1 cellular context compared by ENCODE assay signal in genomic region chr2:134206029-134206428, GRCh38.
TF ChIP-seq lines count a peak whose summit lies in the region.

No MANE protein-coding gene starts in this region.

TF ChIP-seq in HepG2, 621 proteins besides CTCF, POLR2A, EP300 and RAD21 (continued from another document):
- TF ChIP-seq, protein P1, sequence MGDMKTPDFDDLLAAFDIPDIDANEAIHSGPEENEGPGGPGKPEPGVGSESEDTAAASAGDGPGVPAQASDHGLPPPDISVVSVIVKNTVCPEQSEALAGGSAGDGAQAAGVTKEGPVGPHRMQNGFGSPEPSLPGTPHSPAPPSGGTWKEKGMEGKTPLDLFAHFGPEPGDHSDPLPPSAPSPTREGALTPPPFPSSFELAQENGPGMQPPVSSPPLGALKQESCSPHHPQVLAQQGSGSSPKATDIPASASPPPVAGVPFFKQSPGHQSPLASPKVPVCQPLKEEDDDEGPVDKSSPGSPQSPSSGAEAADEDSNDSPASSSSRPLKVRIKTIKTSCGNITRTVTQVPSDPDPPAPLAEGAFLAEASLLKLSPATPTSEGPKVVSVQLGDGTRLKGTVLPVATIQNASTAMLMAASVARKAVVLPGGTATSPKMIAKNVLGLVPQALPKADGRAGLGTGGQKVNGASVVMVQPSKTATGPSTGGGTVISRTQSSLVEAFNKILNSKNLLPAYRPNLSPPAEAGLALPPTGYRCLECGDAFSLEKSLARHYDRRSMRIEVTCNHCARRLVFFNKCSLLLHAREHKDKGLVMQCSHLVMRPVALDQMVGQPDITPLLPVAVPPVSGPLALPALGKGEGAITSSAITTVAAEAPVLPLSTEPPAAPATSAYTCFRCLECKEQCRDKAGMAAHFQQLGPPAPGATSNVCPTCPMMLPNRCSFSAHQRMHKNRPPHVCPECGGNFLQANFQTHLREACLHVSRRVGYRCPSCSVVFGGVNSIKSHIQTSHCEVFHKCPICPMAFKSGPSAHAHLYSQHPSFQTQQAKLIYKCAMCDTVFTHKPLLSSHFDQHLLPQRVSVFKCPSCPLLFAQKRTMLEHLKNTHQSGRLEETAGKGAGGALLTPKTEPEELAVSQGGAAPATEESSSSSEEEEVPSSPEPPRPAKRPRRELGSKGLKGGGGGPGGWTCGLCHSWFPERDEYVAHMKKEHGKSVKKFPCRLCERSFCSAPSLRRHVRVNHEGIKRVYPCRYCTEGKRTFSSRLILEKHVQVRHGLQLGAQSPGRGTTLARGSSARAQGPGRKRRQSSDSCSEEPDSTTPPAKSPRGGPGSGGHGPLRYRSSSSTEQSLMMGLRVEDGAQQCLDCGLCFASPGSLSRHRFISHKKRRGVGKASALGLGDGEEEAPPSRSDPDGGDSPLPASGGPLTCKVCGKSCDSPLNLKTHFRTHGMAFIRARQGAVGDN (CRISPR knock-in tag; IDR thresholded peaks at IDR 0.05): no peak
- TF ChIP-seq, protein P2, sequence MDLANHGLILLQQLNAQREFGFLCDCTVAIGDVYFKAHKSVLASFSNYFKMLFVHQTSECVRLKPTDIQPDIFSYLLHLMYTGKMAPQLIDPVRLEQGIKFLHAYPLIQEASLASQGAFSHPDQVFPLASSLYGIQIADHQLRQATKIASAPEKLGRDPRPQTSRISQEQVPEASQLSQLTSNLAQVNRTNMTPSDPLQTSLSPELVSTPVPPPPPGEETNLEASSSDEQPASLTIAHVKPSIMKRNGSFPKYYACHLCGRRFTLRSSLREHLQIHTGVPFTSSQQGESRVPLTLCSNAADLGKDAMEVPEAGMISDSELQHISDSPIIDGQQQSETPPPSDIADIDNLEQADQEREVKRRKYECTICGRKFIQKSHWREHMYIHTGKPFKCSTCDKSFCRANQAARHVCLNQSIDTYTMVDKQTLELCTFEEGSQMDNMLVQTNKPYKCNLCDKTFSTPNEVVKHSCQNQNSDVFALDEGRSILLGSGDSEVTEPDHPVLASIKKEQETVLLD (CRISPR knock-in tag; IDR thresholded peaks at IDR 0.05; ENCODE audit: low read depth): no peak
- no peak for TF ChIP-seq LBX2 (CRISPR knock-in tag; IDR thresholded peaks at IDR 0.05; ENCODE audit: borderline replicate concordance)
- TF ChIP-seq ZMYM2 (CRISPR knock-in tag; IDR thresholded peaks at IDR 0.05): no peak
